ENCODE assay signal across 9 cellular contexts in genomic region chr3:60017631-60018030, GRCh38.
A peak's percentile ranks its signal among the peaks of the same experiment; 100 is the strongest.
DNase-seq lines count a peak whose midpoint lies in the region; FAIRE-seq and TF ChIP-seq lines count a peak whose summit lies in the region.
"Had no signal": no experiment of that assay in that cellular context is flagged by ENCODE, and none has a peak within 500 bp of the region (broad histone marks: within the 10 kb centered on the region; RNA-seq: fewer than 3 reads in every experiment).

No MANE protein-coding gene starts in this region.

- no peaks in the 10 kb centered on the region for H3F3A ChIP-seq in DOHH2 (ENCODE audit: control insufficient read depth, insufficient read depth)

- FAIRE-seq in HTR-8/SVneo (lab: Jason Lieb, UNC) = no peak

- no peaks in the 10 kb centered on the region for H3K9me3 ChIP-seq in DOHH2 (ENCODE audit: control insufficient read depth, insufficient read depth, low read length)

- peak overlapping the region; percentile 13 for H3K4me2 ChIP-seq in DOHH2 (ENCODE audit: low read length)

- H3K27ac ChIP-seq in DOHH2 (ENCODE audit: low read depth, low read length) = no peak overlapping the region
- H3K27ac ChIP-seq: C4-2B had no signal

- no peak overlapping the region for H3K4me3 ChIP-seq in DOHH2 (ENCODE audit: low read length)

- H3K27me3 ChIP-seq in DOHH2 (ENCODE audit: control insufficient read depth, low read length) = no peaks in the 10 kb centered on the region

- peaks cover 13% of the 10 kb centered on the region for H3K4me1 ChIP-seq in DOHH2 (ENCODE audit: control insufficient read depth, low read length)

- no peaks in the 10 kb centered on the region for H3K9me2 ChIP-seq in DOHH2 (replicated peaks; ENCODE audit: control insufficient read depth, low read length)

- no peaks in the 10 kb centered on the region for H4K20me1 ChIP-seq in DOHH2 (ENCODE audit: control insufficient read depth, insufficient read depth, low read depth, low read length)

- no peaks in the 10 kb centered on the region for H3K36me3 ChIP-seq in DOHH2 (ENCODE audit: control insufficient read depth, low read length)

- DNase-seq in HS-27A (ENCODE audit: low read depth) = peak; percentile 38
- DNase-seq in activated CD8-positive, alpha-beta memory T cell treated with anti-CD3 and anti-CD28 coated beads, Interleukin-2, amount 50 U/mL, for 1 hour (ENCODE audit: extremely low read depth) = peak; percentile 21
- DNase-seq in kidney glomerular epithelial cell (lab: John Stamatoyannopoulos, UW) = peak; percentile 67
- no peak for DNase-seq in hypothalamus (lab: John Stamatoyannopoulos, UW)
- DNase-seq in superior temporal gyrus (ENCODE audit: extremely low spot score) = no peak
- no peak for DNase-seq in HTR-8/SVneo (ENCODE audit: insufficient read length, low spot score)
- DNase-seq in 8988T = no peak

- H3K79me2 ChIP-seq in DOHH2 (ENCODE audit: control insufficient read depth, low read length) = no peaks in the 10 kb centered on the region

- TF ChIP-seq CTCF in DOHH2 (IDR thresholded peaks at IDR 0.05; ENCODE audit: low read depth, low read length, poor library complexity, severe bottlenecking) = no peak

Comparison
In these comparisons a context has a peak if more than half of its experiments do, and no peak if none do; other contexts are left out.
1. DNase-seq: peak in HS-27A (single experiment), activated CD8-positive, alpha-beta memory T cell treated with anti-CD3 and anti-CD28 coated beads, Interleukin-2, amount 50 U/mL, for 1 hour (single experiment) and kidney glomerular epithelial cell (single experiment); none in hypothalamus (0 of 51), superior temporal gyrus (single experiment), HTR-8/SVneo (single experiment) and 8988T (single experiment).